Comparison of ENCODE assay signal across 8 cellular contexts in genomic region chrX:130171446-130172126, GRCh38. TPM values are rescaled to one million over a fixed set of nuclear protein-coding genes. Genes with fewer than 3 reads are reported as not detected.
A peak's percentile ranks its signal among the peaks of the same experiment; 100 is the strongest.
DNase-seq lines count a peak whose midpoint lies in the region; ATAC-seq, FAIRE-seq and TF ChIP-seq lines count a peak whose summit lies in the region.

Gene RAB33A, plus strand, starts transcription at chrX:130171962. Its CDS starts 101 bp downstream, at chrX:130172063.

- peaks cover 3% of the 10 kb centered on the region for H3K4me1 ChIP-seq in BE2C
- peaks cover 25 to 40% of the 10 kb centered on the region in 2 experiments for H3K4me1 ChIP-seq in neutrophil (ENCODE audit: control insufficient read depth in 1 of 2, insufficient read depth in 1 of 2, low read depth in 1 of 2, low read length in 1 of 2)

- peak within 1 kb of the TSS; percentile 89 for H3K27ac ChIP-seq in neutrophil

- H3K36me3 ChIP-seq in BE2C (no peaks in the 10 kb centered on the region; the same call in 1 of the 2 replicates), neutrophil (no peaks in the 10 kb centered on the region)

- TF ChIP-seq CTCF in BE2C (IDR thresholded peaks at IDR 0.05; ENCODE audit: low read depth, low read length) (no peak), neutrophil (IDR thresholded peaks at IDR 0.05) (no peak)

- H3K9me3 ChIP-seq in BE2C = no peaks in the 10 kb centered on the region
- no peaks in the 10 kb centered on the region for H3K9me3 ChIP-seq in neutrophil

- no peak for FAIRE-seq in frontal cortex (lab: Jason Lieb, UNC)

- H3K27me3 ChIP-seq in BE2C (no peaks in the 10 kb centered on the region), neutrophil (no peaks in the 10 kb centered on the region)

- peak within 1 kb of the TSS; percentile 82 for H3K4me3 ChIP-seq in BE2C (ENCODE audit: low read depth, low read length)
- H3K4me3 ChIP-seq in neutrophil (ENCODE audit: low read depth in 1 of 2, low read length in 1 of 2) = peak within 1 kb of the TSS; percentile 70 to 75

- peak; percentile 1 for ATAC-seq in GM19438 (IDR thresholded peaks at IDR 0.05; ENCODE audit: low read depth, unreplicated experiment)
- ATAC-seq in HG03025 (IDR thresholded peaks at IDR 0.05; ENCODE audit: low FRiP score, unreplicated experiment) = no peak
- ATAC-seq in HG03457 (IDR thresholded peaks at IDR 0.05; ENCODE audit: unreplicated experiment) = no peak

- DNase-seq in BE2C (peak; percentile 45), NCI-H526 (lab: John Stamatoyannopoulos, UW) (peak; percentile 17 to 54), frontal cortex (ENCODE audit: low spot score in 2 of 2) (peak; percentile 30 to 59)
- DNase-seq in activated effector memory CD4-positive, alpha-beta T cell treated with anti-CD3 and anti-CD28 coated beads, Interleukin-2, amount 50 U/mL, for 16 hours = peak; percentile 76

RNA-seq across cellular contexts. Expression of gene RAB33A, which starts in this region (rescaled TPM):
- 119 TPM for polyA plus RNA-seq in BE2C (2012; ENCODE audit: insufficient read depth, insufficient read length, low read depth)
- total RNA-seq in frontal cortex = 42.4 TPM
